ENCODE assay signal across 8 cellular contexts in genomic region chr17:41962768-41963434, GRCh38. TPM values are rescaled to one million over a fixed set of nuclear protein-coding genes. Genes with fewer than 3 reads are reported as not detected.
DNase-seq lines count a peak whose midpoint lies in the region; ATAC-seq lines count a peak whose summit lies in the region.

No MANE protein-coding gene starts in this region.

- no peak overlapping the region for H3K27ac ChIP-seq in neuronal stem cell (replicated peaks; ENCODE audit: low read length)
- peak overlapping the region; percentile 70 for H3K27ac ChIP-seq in substantia nigra (ENCODE audit: low read depth, low read length, poor library complexity, severe bottlenecking)

- no peak overlapping the region for H2BK5ac ChIP-seq in neuronal stem cell (ENCODE audit: low read length)

- H3K4me3 ChIP-seq in neuronal stem cell (ENCODE audit: low read length in 2 of 2) = no peak overlapping the region

- H3K14ac ChIP-seq in neuronal stem cell (ENCODE audit: low read length) = no peak overlapping the region

- H3K4ac ChIP-seq in neuronal stem cell (ENCODE audit: low read length) = no peak overlapping the region

- no peak overlapping the region for H4K91ac ChIP-seq in neuronal stem cell (ENCODE audit: low read depth, low read length, poor library complexity)

- no peak overlapping the region for H4K8ac ChIP-seq in neuronal stem cell (ENCODE audit: low read depth, low read length)

- H3K18ac ChIP-seq in neuronal stem cell (ENCODE audit: low read length) = no peak overlapping the region

- no peak overlapping the region for H2AK5ac ChIP-seq in neuronal stem cell (ENCODE audit: low read depth, low read length)

- peaks cover 7 to 15% of the 10 kb centered on the region in 2 donors for H3K4me1 ChIP-seq in neuronal stem cell (ENCODE audit: control insufficient read depth in 2 of 2, insufficient read depth in 1 of 2, low read depth in 1 of 2, low read length in 2 of 2)

- peak overlapping the region; percentile 53 for H3K9ac ChIP-seq in neuronal stem cell (ENCODE audit: low read depth, low read length, poor library complexity)

- H2BK15ac ChIP-seq in neuronal stem cell (ENCODE audit: low read length) = no peak overlapping the region

- H2BK120ac ChIP-seq in neuronal stem cell (ENCODE audit: low read depth, low read length) = no peak overlapping the region

- no CpG with 5 or more reads among the region's 9 CpGs for WGBS in neuronal stem cell (ENCODE audit: extremely low coverage in 2 of 2, insufficient read length in 2 of 2, insufficient replicate concordance in 1 of 2), 2 donors

- no peak overlapping the region for H3K4me2 ChIP-seq in neuronal stem cell (ENCODE audit: insufficient read depth, low read length, poor library complexity, severe bottlenecking)

- no peak for ATAC-seq in HG02970 (IDR thresholded peaks at IDR 0.05; ENCODE audit: low FRiP score, unreplicated experiment)

- peaks cover 0 to 3% of the 10 kb centered on the region in 2 donors for H3K36me3 ChIP-seq in neuronal stem cell (replicated peaks in 1 of 2; ENCODE audit: control insufficient read depth in 2 of 2, insufficient read depth in 2 of 2, low read length in 2 of 2)

- H3K79me1 ChIP-seq in neuronal stem cell (ENCODE audit: low read depth, low read length) = peaks cover 3% of the 10 kb centered on the region

- H2BK12ac ChIP-seq in neuronal stem cell (ENCODE audit: low read length) = no peak overlapping the region

- H2AFZ ChIP-seq in neuronal stem cell (ENCODE audit: low read length) = peak overlapping the region; percentile 26

- no peaks in the 10 kb centered on the region for H3K27me3 ChIP-seq in neuronal stem cell (ENCODE audit: control insufficient read depth in 3 of 3, insufficient read depth in 3 of 3, low read depth in 1 of 3, low read length in 3 of 3)

- no peak overlapping the region for H3K23ac ChIP-seq in neuronal stem cell (ENCODE audit: low read depth, low read length, poor library complexity)

- peaks cover 2 to 3% of the 10 kb centered on the region in 2 donors for H3K9me3 ChIP-seq in neuronal stem cell (replicated peaks in 1 of 2; ENCODE audit: control insufficient read depth in 2 of 2, insufficient read depth in 1 of 2, low read depth in 1 of 2, low read length in 2 of 2)

- DNase-seq in CD1c-positive myeloid dendritic cell (ENCODE audit: extremely low spot score) = peak; percentile 67
- peak in 62 of 76 experiments; percentile 8 to 73 (median 48) for DNase-seq in HUDEP-2 (lab: John Stamatoyannopoulos, UW; ENCODE audit: unreplicated experiment in 76 of 76)
- peak; percentile 23 for DNase-seq in OCI-M2 (lab: John Stamatoyannopoulos, UW; ENCODE audit: unreplicated experiment)
- peak; percentile 74 for DNase-seq in activated T-cell treated with anti-CD3 and anti-CD28 coated beads, Interleukin-2, amount 50 U/mL, for 1 hour
- DNase-seq in fibroblast of peridontal ligament (ENCODE audit: extremely low read depth) = peak; percentile 64
- DNase-seq in neuronal stem cell (ENCODE audit: low spot score) = peak; percentile 79
- DNase-seq in substantia nigra (lab: John Stamatoyannopoulos, UW) = peak in 48 of 49 donors; percentile 24 to 89 (median 70)

RNA-seq across cellular contexts. Expression of gene CNP, which starts 3.7 kb away (rescaled TPM):
- 44.2 TPM for polyA plus RNA-seq in neuronal stem cell (2013, experiment 1 of 2)
- polyA plus RNA-seq in neuronal stem cell (2013, experiment 2 of 2) = 43.2 TPM

RNA-seq across cellular contexts. Expression of gene ODAD4, which starts 32.5 kb away (rescaled TPM):
- polyA plus RNA-seq in neuronal stem cell (2013, experiment 1 of 2) = 4.5 TPM
- 4.2 TPM for polyA plus RNA-seq in neuronal stem cell (2013, experiment 2 of 2)

RNA-seq across cellular contexts. Expression of gene ACLY, which starts 44.1 kb away (rescaled TPM):
- 106 TPM for polyA plus RNA-seq in neuronal stem cell (2013, experiment 1 of 2)
- polyA plus RNA-seq in neuronal stem cell (2013, experiment 2 of 2) = 109 TPM

RNA-seq across cellular contexts. Expression of gene DNAJC7, which starts 54.3 kb away (rescaled TPM):
- polyA plus RNA-seq in neuronal stem cell (2013, experiment 1 of 2) = 57.3 TPM
- 54.2 TPM for polyA plus RNA-seq in neuronal stem cell (2013, experiment 2 of 2)

RNA-seq across cellular contexts. Expression of gene NKIRAS2, which starts 57.0 kb away (rescaled TPM):
- polyA plus RNA-seq in neuronal stem cell (2013, experiment 1 of 2) = 49.7 TPM
- 50.2 TPM for polyA plus RNA-seq in neuronal stem cell (2013, experiment 2 of 2)

Comparison
In these comparisons a context has a peak if more than half of its experiments do, and no peak if none do; other contexts are left out.
1. DNase-seq: peak in every context shown above with its lines; median percentile 79 in neuronal stem cell; 74 in activated T-cell treated with anti-CD3 and anti-CD28 coated beads, Interleukin-2, amount 50 U/mL, for 1 hour; 70 in substantia nigra; 67 in CD1c-positive myeloid dendritic cell; 64 in fibroblast of peridontal ligament; 48 in HUDEP-2; 23 in OCI-M2.